ENCODE assay signal across 19 cellular contexts in genomic region chr12:12367096-12367998, GRCh38. TPM values are rescaled to one million over a fixed set of nuclear protein-coding genes. Genes with fewer than 3 reads are reported as not detected.
DNase-seq lines count a peak whose midpoint lies in the region; ATAC-seq and TF ChIP-seq lines count a peak whose summit lies in the region.
"Had no signal": no experiment of that assay in that cellular context is flagged by ENCODE, and none has a peak within 500 bp of the region (broad histone marks: within the 10 kb centered on the region; RNA-seq: fewer than 3 reads in every experiment).

No MANE protein-coding gene starts in this region.

- 0 out of 2 replicates have a peak, but pooled peaks cover 4% of the 10 kb centered on the region for H4K20me1 ChIP-seq in GM23338 (replicated peaks; ENCODE audit: insufficient read depth)

- H3K36me3 ChIP-seq in CD4-positive, alpha-beta memory T cell (ENCODE audit: insufficient read depth, low read length) = peaks cover 5% of the 10 kb centered on the region
- no peaks in the 10 kb centered on the region for H3K36me3 ChIP-seq in GM23338 (ENCODE audit: insufficient read depth)

- H3K9me2 ChIP-seq in GM23338 (ENCODE audit: insufficient read depth) = no peaks in the 10 kb centered on the region

- no peaks in the 10 kb centered on the region for H3K27me3 Mint-ChIP-seq in CD4-positive, alpha-beta memory T cell
- H3K27me3 Mint-ChIP-seq in GM23338 (ENCODE audit: insufficient read depth, low read depth, poor library complexity) = no peaks in the 10 kb centered on the region
- no peaks in the 10 kb centered on the region for H3K27me3 Mint-ChIP-seq in naive thymus-derived CD8-positive, alpha-beta T cell
- H3K27me3 Mint-ChIP-seq: activated CD8-positive, alpha-beta T cell treated with anti-CD3 and anti-CD28 coated beads for 36 hours had no signal

- peaks cover 26 to 44% of the 10 kb centered on the region in 2 donors for H3K36me3 Mint-ChIP-seq in CD4-positive, alpha-beta memory T cell
- H3K36me3 Mint-ChIP-seq in GM23338 (ENCODE audit: low read depth) = no peaks in the 10 kb centered on the region
- H3K36me3 Mint-ChIP-seq in naive thymus-derived CD8-positive, alpha-beta T cell = peaks cover 5 to 50% (median 14%) of the 10 kb centered on the region in 3 donors

- peak overlapping the region in 6 of 8 donors; percentile 1 to 31 (median 4) for H3K4me3 Mint-ChIP-seq in CD4-positive, alpha-beta memory T cell
- no peak overlapping the region for H3K4me3 Mint-ChIP-seq in GM23338
- peak overlapping the region in 1 of 10 donors; percentile 14 for H3K4me3 Mint-ChIP-seq in naive thymus-derived CD8-positive, alpha-beta T cell
- H3K4me3 Mint-ChIP-seq: activated CD8-positive, alpha-beta T cell treated with anti-CD3 and anti-CD28 coated beads for 36 hours had no signal

- peaks cover 36 to 43% (median 41%) of the 10 kb centered on the region in 4 donors for H3K4me1 Mint-ChIP-seq in CD4-positive, alpha-beta memory T cell
- H3K4me1 Mint-ChIP-seq in GM23338 = peaks cover 13% of the 10 kb centered on the region
- H3K4me1 Mint-ChIP-seq in naive thymus-derived CD8-positive, alpha-beta T cell = peaks cover 16 to 44% (median 34%) of the 10 kb centered on the region in 4 donors

- no peaks in the 10 kb centered on the region for H3K79me2 ChIP-seq in GM23338 (replicated peaks; ENCODE audit: insufficient read depth)

- H3K27ac Mint-ChIP-seq in CD4-positive, alpha-beta memory T cell = peak overlapping the region in 4 of 7 donors; percentile 29 to 61 (median 56)
- H3K27ac Mint-ChIP-seq in GM23338 = no peak overlapping the region
- peak overlapping the region in 7 of 10 donors; percentile 1 to 66 (median 49) for H3K27ac Mint-ChIP-seq in naive thymus-derived CD8-positive, alpha-beta T cell
- H3K27ac Mint-ChIP-seq: activated CD8-positive, alpha-beta T cell treated with anti-CD3 and anti-CD28 coated beads for 36 hours had no signal

- no peaks in the 10 kb centered on the region for H3K27me3 ChIP-seq in CD4-positive, alpha-beta memory T cell (ENCODE audit: insufficient read depth, low read length)
- H3K27me3 ChIP-seq in GM23338 (ENCODE audit: insufficient read depth) = no peaks in the 10 kb centered on the region
- H3K27me3 ChIP-seq: right atrium auricular region had no signal

- H3K27ac ChIP-seq in CD4-positive, alpha-beta memory T cell (ENCODE audit: low read depth, low read length) = no peak overlapping the region
- H3K27ac ChIP-seq in GM23338 (ENCODE audit: low read depth) (0 out of 2 replicates have a peak overlapping the region, but pooled peaks have one; percentile 52), angular gyrus (ENCODE audit: low read depth, low read length) (peak overlapping the region; percentile 85)
- H3K27ac ChIP-seq: left ventricle myocardium inferior, right atrium auricular region had no signal

- POLR2A ChIA-PET in CD4-positive, alpha-beta memory T cell (lab: Charles Lee; ENCODE audit: partially characterized antibody) = interaction anchor here (0.8 to 4.3 kb wide), 5 partner anchors 10 to 369 kb away, joined by 3 to 50 read pairs (median 4); partner anchors contain the start of genes BORCS5 and MANSC1
- POLR2A ChIA-PET in naive thymus-derived CD8-positive, alpha-beta T cell (lab: Charles Lee) = interaction anchor here (0.6 to 2.5 kb wide), 2 partner anchors 10 to 57 kb away, joined by 6 to 16 read pairs; partner anchors contain the start of gene BORCS5

- CTCF ChIA-PET in CD4-positive, alpha-beta memory T cell (lab: Charles Lee; ENCODE audit: partially characterized antibody) = interaction anchor here (0.7 to 3.7 kb wide), 7 partner anchors 9 to 419 kb away, joined by 3 to 25 read pairs (median 7); partner anchors contain the start of gene BORCS5

- H3K9me3 Mint-ChIP-seq in CD4-positive, alpha-beta memory T cell = no peaks in the 10 kb centered on the region
- H3K9me3 Mint-ChIP-seq in GM23338 = no peaks in the 10 kb centered on the region
- H3K9me3 Mint-ChIP-seq in naive thymus-derived CD8-positive, alpha-beta T cell = no peaks in the 10 kb centered on the region
- H3K9me3 Mint-ChIP-seq: activated CD8-positive, alpha-beta T cell treated with anti-CD3 and anti-CD28 coated beads for 36 hours had no signal

- peaks cover 28% of the 10 kb centered on the region for H3K4me1 ChIP-seq in CD4-positive, alpha-beta memory T cell (ENCODE audit: insufficient read depth, low read length)
- 0 out of 2 replicates have a peak, but pooled peaks cover 7% of the 10 kb centered on the region for H3K4me1 ChIP-seq in GM23338 (ENCODE audit: insufficient read depth)
- H3K4me1 ChIP-seq: left ventricle myocardium inferior had no signal

- intact Hi-C loops in CD4-positive, alpha-beta memory T cell (cut with micrococcal nuclease) = no loop called here

- H3K9me3 ChIP-seq in CD4-positive, alpha-beta memory T cell (ENCODE audit: control insufficient read depth in 1 of 2, low read length in 2 of 2) = no peaks in the 10 kb centered on the region
- H3K9me3 ChIP-seq: left ventricle myocardium inferior, right atrium auricular region had no signal

- H2AFZ ChIP-seq in GM23338 = no peak overlapping the region

- no peak for DNase-seq in CD4-positive, alpha-beta memory T cell
- DNase-seq in GM23338 (ENCODE audit: low spot score) = no peak
- DNase-seq in naive thymus-derived CD8-positive, alpha-beta T cell = no peak
- DNase-seq in central memory CD4-positive, alpha-beta T cell = no peak
- DNase-seq: activated CD8-positive, alpha-beta T cell treated with anti-CD3 and anti-CD28 coated beads for 36 hours; amniotic stem cell; cerebellar nuclear complex; effector CD8-positive, alpha-beta T cell; Karpas-422; left ventricle myocardium inferior; NCI-H1048; NCI-H2081; NCI-H524 had no signal

- ATAC-seq in GM23338 (no peak), HG03095 (IDR thresholded peaks at IDR 0.05; ENCODE audit: unreplicated experiment) (no peak), HG03571 (IDR thresholded peaks at IDR 0.05; ENCODE audit: unreplicated experiment) (no peak), HG03521 (IDR thresholded peaks at IDR 0.05; ENCODE audit: unreplicated experiment) (no peak)
- ATAC-seq in naive thymus-derived CD8-positive, alpha-beta T cell = no peak
- ATAC-seq: activated CD8-positive, alpha-beta T cell treated with anti-CD3 and anti-CD28 coated beads for 36 hours; Right ventricle myocardium inferior had no signal

- H3F3A ChIP-seq in GM23338 (replicated peaks; ENCODE audit: low read depth) = no peaks in the 10 kb centered on the region

- H3K4me2 ChIP-seq in GM23338 = no peak overlapping the region

- no peak for TF ChIP-seq CTCF in GM23338 (conservative IDR thresholded peaks at IDR 0.05; ENCODE audit: low read depth in 2 of 2)

- H3K4me3 ChIP-seq in CD4-positive, alpha-beta memory T cell (ENCODE audit: low read length in 2 of 2) = no peak overlapping the region
- no peak overlapping the region for H3K4me3 ChIP-seq in GM23338
- H3K4me3 ChIP-seq: left ventricle myocardium inferior, right atrium auricular region had no signal

TF ChIP-seq in GM23338, 12 proteins besides CTCF, POLR2A, EP300 and RAD21:
- no peak for TF ChIP-seq EZH2phosphoT487 (IDR thresholded peaks at IDR 0.05; ENCODE audit: unreplicated experiment)
- TF ChIP-seq ETS1 (IDR thresholded peaks at IDR 0.05) = no peak
- TF ChIP-seq NANOG (IDR thresholded peaks at IDR 0.05; ENCODE audit: borderline replicate concordance) = no peak
TF ChIP-seq in GM23338: peak in this region for 0.

RNA-seq across cellular contexts. Expression of gene BORCS5, which starts 10.5 kb away (rescaled TPM):
- 10 to 100 TPM; 21.3 to 26.8 TPM for total RNA-seq in CD4-positive, alpha-beta memory T cell
- 10 to 100 TPM; 27.5 to 28.1 TPM for polyA plus RNA-seq in CD4-positive, alpha-beta memory T cell
- 12.6 and 13.7 TPM in 2 replicates for total RNA-seq in GM23338 (2014; rRNA removed; shearing (Covaris generic))
- 11.3 and 14.5 TPM in 2 replicates for polyA plus RNA-seq in GM23338 (2016; fragmentation: Nextera tagmentation; extraction: Ambion mirVana)
- 10 to 100 TPM; 12.4 to 16.6 TPM for total RNA-seq in naive thymus-derived CD8-positive, alpha-beta T cell
- polyA plus RNA-seq in naive thymus-derived CD8-positive, alpha-beta T cell = 10 to 100 TPM; 14.2 to 18.4 (median 15.7) TPM

RNA-seq across cellular contexts. Expression of gene MANSC1, which starts 17.3 kb away (rescaled TPM):
- total RNA-seq in CD4-positive, alpha-beta memory T cell = under 1 TPM; 0.35 to 0.44 TPM
- 1 to 10 TPM in 1 of 2 donors, under 1 TPM in 1; 0.50 to 1.4 TPM for polyA plus RNA-seq in CD4-positive, alpha-beta memory T cell
- 4.0 and 5.1 TPM in 2 replicates for total RNA-seq in GM23338 (2014; rRNA removed; shearing (Covaris generic))
- polyA plus RNA-seq in GM23338 (2016; fragmentation: Nextera tagmentation; extraction: Ambion mirVana) = 4.4 and 5.8 TPM in 2 replicates
- under 1 TPM; 0.34 to 0.36 TPM for total RNA-seq in naive thymus-derived CD8-positive, alpha-beta T cell
- polyA plus RNA-seq in naive thymus-derived CD8-positive, alpha-beta T cell = under 1 TPM; 0.39 to 0.89 (median 0.84) TPM
